Comparison of ENCODE assay signal across 32 cellular contexts in the genomic region with DNA sequence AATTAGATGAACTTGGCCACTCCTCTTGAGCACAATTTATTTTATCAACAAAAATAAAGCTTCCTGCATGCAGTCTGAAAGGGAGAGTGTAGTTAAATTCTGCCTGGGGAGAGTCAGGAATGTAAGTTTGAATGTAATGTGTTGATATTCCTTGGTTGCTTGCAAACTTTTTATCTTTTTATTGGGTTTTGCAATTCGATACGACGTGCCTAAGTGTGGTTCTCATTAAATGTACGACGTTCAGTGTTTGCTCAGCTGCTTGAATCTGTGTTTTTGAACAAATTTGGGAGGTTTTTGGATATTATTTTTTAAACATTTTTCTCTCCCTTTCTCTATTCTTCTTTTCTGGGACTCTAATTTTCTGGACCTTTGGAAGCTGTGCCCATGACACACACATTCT.
"Had no signal": no experiment of that assay in that cellular context is flagged by ENCODE, and none has a peak within 500 bp of the region (broad histone marks: within the 10 kb centered on the region; RNA-seq: fewer than 3 reads in every experiment).

No MANE protein-coding gene starts in this region.

- H3K9me3 Mint-ChIP-seq: activated CD4-positive, alpha-beta memory T cell treated with anti-CD3 and anti-CD28 coated beads, Interleukin-2, amount 10 ng/mL, durations not matched to agents 7 days and 5 days; activated naive CD8-positive, alpha-beta T cell treated with anti-CD3 and anti-CD28 coated beads for 36 hours had no signal

- H3K4me1 Mint-ChIP-seq: activated CD4-positive, alpha-beta memory T cell treated with anti-CD3 and anti-CD28 coated beads, Interleukin-2, amount 10 ng/mL, durations not matched to agents 7 days and 5 days; activated CD8-positive, alpha-beta memory T cell treated with anti-CD3 and anti-CD28 coated beads, Interleukin-2, amount 10 ng/mL, durations not matched to agents 7 days and 5 days; activated naive CD8-positive, alpha-beta T cell treated with anti-CD3 and anti-CD28 coated beads for 36 hours; activated T-helper 17 cell treated with anti-CD3 and anti-CD28 coated beads, Interleukin-2, amount 50 U/mL, for 72 hours had no signal

- H3K27me3 Mint-ChIP-seq: activated CD4-positive, alpha-beta memory T cell treated with anti-CD3 and anti-CD28 coated beads, Interleukin-2, amount 10 ng/mL, durations not matched to agents 7 days and 5 days; activated CD8-positive, alpha-beta memory T cell treated with anti-CD3 and anti-CD28 coated beads, Interleukin-2, amount 10 ng/mL, durations not matched to agents 7 days and 5 days; activated naive CD8-positive, alpha-beta T cell treated with anti-CD3 and anti-CD28 coated beads for 36 hours had no signal

- DNase-seq: activated CD4-positive, alpha-beta memory T cell treated with anti-CD3 and anti-CD28 coated beads, Interleukin-2, amount 10 ng/mL, durations not matched to agents 7 days and 5 days; activated CD4-positive, alpha-beta T cell treated with anti-CD3 and anti-CD28 coated beads for 1 hour; activated CD4-positive, alpha-beta T cell treated with anti-CD3 and anti-CD28 coated beads for 48 hours; activated CD4-positive, CD25-positive, alpha-beta regulatory T cell; activated CD8-positive, alpha-beta memory T cell treated with anti-CD3 and anti-CD28 coated beads for 24 hours; activated CD8-positive, alpha-beta memory T cell treated with anti-CD3 and anti-CD28 coated beads, Interleukin-2, amount 10 ng/mL, durations not matched to agents 7 days and 5 days; activated CD8-positive, alpha-beta memory T cell treated with anti-CD3 and anti-CD28 coated beads, Interleukin-2, amount 50 U/mL, for 48 hours; activated effector memory CD4-positive, alpha-beta T cell treated with anti-CD3 and anti-CD28 coated beads, Interleukin-2, amount 50 U/mL, for 16 hours; activated naive CD4-positive, alpha-beta T cell; activated naive CD4-positive, alpha-beta T cell treated with anti-CD3 and anti-CD28 coated beads, Interleukin-2, amount 50 U/mL, for 16 hours; activated naive CD8-positive, alpha-beta T cell treated with anti-CD3 and anti-CD28 coated beads for 36 hours; activated T-cell treated with anti-CD3 and anti-CD28 coated beads, Interleukin-2, amount 50 U/mL, for 48 hours; amniotic stem cell; aorta; brain microvascular endothelial cell; central memory CD4-positive, alpha-beta T cell; colonic mucosa; MM.1S; MV-4-11; NCI-H1105; NCI-H1417 treated with DMSO at 0.1 percent for 48 hours; NCI-H1694 treated with DMSO at 0.1 percent for 48 hours; NCI-H2029; NCI-H2107; NCI-H226; NCI-H446 treated with DMSO at 0.1 percent for 48 hours; NCI-H526 treated with DMSO at 0.1 percent for 48 hours; SHP77; T1000; WERI-Rb-1 had no signal

- ATAC-seq: activated CD8-positive, alpha-beta memory T cell treated with anti-CD3 and anti-CD28 coated beads, Interleukin-2, amount 10 ng/mL, durations not matched to agents 7 days and 5 days; activated T-helper 17 cell treated with anti-CD3 and anti-CD28 coated beads, Interleukin-2, amount 50 U/mL, for 72 hours; Panc1 had no signal

- H3K27ac Mint-ChIP-seq: activated CD4-positive, alpha-beta memory T cell treated with anti-CD3 and anti-CD28 coated beads, Interleukin-2, amount 10 ng/mL, durations not matched to agents 7 days and 5 days; activated CD8-positive, alpha-beta memory T cell treated with anti-CD3 and anti-CD28 coated beads, Interleukin-2, amount 10 ng/mL, durations not matched to agents 7 days and 5 days; activated naive CD8-positive, alpha-beta T cell treated with anti-CD3 and anti-CD28 coated beads for 36 hours; activated T-helper 17 cell treated with anti-CD3 and anti-CD28 coated beads, Interleukin-2, amount 50 U/mL, for 72 hours had no signal

- H3K4me3 Mint-ChIP-seq: activated CD4-positive, alpha-beta memory T cell treated with anti-CD3 and anti-CD28 coated beads, Interleukin-2, amount 10 ng/mL, durations not matched to agents 7 days and 5 days; activated CD8-positive, alpha-beta memory T cell treated with anti-CD3 and anti-CD28 coated beads, Interleukin-2, amount 10 ng/mL, durations not matched to agents 7 days and 5 days; activated naive CD8-positive, alpha-beta T cell treated with anti-CD3 and anti-CD28 coated beads for 36 hours; activated T-helper 17 cell treated with anti-CD3 and anti-CD28 coated beads, Interleukin-2, amount 50 U/mL, for 72 hours had no signal

- H3K36me3 Mint-ChIP-seq: activated CD8-positive, alpha-beta memory T cell treated with anti-CD3 and anti-CD28 coated beads, Interleukin-2, amount 10 ng/mL, durations not matched to agents 7 days and 5 days; activated naive CD8-positive, alpha-beta T cell treated with anti-CD3 and anti-CD28 coated beads for 36 hours had no signal
